ENCODE assay signal across 8 cellular contexts in the genomic region with DNA sequence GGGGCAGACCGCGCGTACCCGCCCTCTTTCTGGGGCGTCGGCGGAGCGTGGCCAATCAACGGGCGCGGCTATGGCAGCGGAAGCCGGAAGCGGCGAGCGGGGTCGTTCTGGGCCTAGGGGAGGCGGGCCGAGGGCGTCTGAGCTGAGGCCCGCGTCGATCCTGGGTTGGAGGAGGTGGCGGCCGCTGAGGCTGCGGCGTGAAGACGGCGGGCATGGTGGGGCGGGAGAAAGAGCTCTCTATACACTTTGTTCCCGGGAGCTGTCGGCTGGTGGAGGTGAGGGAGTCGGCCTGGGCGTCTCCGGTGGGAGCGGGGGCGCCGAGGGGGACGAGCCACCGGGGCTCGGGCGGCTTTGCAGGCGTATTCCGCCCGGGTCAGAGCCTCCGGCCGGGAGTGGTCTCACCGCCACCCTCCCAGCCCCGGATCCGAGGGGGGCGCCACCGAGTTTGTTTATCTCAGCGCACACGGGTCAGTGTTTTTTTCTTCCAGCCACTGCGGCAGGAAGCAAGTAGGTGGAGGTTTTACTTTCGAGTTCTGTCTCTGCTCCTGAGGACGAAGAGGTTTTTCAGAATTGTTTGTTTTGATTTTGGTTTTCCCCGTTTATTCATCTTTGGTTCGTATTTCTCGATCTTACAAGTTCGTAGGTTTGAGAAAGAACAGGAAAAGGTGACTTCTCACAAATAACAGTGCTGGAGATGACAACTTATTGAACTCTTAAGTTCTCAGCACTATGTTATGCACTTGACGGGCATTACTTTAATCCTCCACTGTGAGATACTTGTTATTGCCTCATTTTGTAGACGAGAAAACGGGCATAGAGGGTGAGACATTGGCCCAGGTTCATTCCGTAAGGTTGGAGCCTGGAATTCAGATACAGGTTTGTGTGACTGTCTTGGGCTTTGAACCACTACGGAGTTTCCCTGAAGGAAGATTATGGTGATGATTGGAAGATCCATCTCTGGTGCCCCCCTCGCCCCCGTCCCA. TPM values are rescaled to one million over a fixed set of nuclear protein-coding genes. Genes with fewer than 3 reads are reported as not detected.
DNase-seq lines count a peak whose midpoint lies in the region; ATAC-seq, FAIRE-seq and TF ChIP-seq lines count a peak whose summit lies in the region.

A gene (plus strand): TSS at position 145 of the 983 bp plus-strand sequence. CDS start 68 bp downstream, at position 213.

- H3K9me3 ChIP-seq in body of pancreas (no peaks in the 10 kb centered on the region), gastrocnemius medialis (no peaks in the 10 kb centered on the region)

- FAIRE-seq in A204.1 (lab: Jason Lieb, UNC) (peak; percentile 93), TTC549 (lab: Jason Lieb, UNC) (peak; percentile 73)

- TF ChIP-seq POLR2A in GM18526 (IDR thresholded peaks at IDR 0.05; ENCODE audit: extremely low read depth, insufficient read length) = peak; percentile 86
- TF ChIP-seq POLR2A in body of pancreas (IDR thresholded peaks at IDR 0.05) = peak; percentile 92 to 98 (median 97)
- peak; percentile 89 to 96 for TF ChIP-seq POLR2A in gastrocnemius medialis (IDR thresholded peaks at IDR 0.05)

- ATAC-seq in HG03066 (IDR thresholded peaks at IDR 0.05; ENCODE audit: low read depth, unreplicated experiment) (peak; percentile 82), body of pancreas (peak; percentile 97), gastrocnemius medialis (peak; percentile 81)

- 1% methylated on average over 29 to 67 of the region's 68 CpGs for WGBS in body of pancreas, 2 donors

- intact Hi-C loops in body of pancreas (cut with DNase I) = no loop called here
- intact Hi-C loops in gastrocnemius medialis (cut with DNase I; ENCODE audit: low total_unique reads) = loop anchor here (1.0 kb wide), 2 partner anchors 45 to 68 kb away; a partner anchor contains a TSS

- TF ChIP-seq CTCF in body of pancreas (IDR thresholded peaks at IDR 0.05) (peak; percentile 19 to 54 (median 41)), gastrocnemius medialis (IDR thresholded peaks at IDR 0.05 in 4 of 5, conservative IDR thresholded peaks at IDR 0.05 in 1 of 5) (peak in 3 of 5 experiments; percentile 51 to 67 (median 63))

- no peaks in the 10 kb centered on the region for H3K36me3 ChIP-seq in body of pancreas (replicated peaks in 1 of 2; ENCODE audit: insufficient read depth in 1 of 2, low read depth in 2 of 2)
- no peaks in the 10 kb centered on the region for H3K36me3 ChIP-seq in gastrocnemius medialis

- H3K4me1 ChIP-seq in body of pancreas = peaks cover 50% of the 10 kb centered on the region
- H3K4me1 ChIP-seq in gastrocnemius medialis = peaks cover 56 to 57% of the 10 kb centered on the region in 2 donors

- H3K4me3 ChIP-seq in body of pancreas = peak within 1 kb of the TSS; percentile 12 to 39
- H3K4me3 ChIP-seq in gastrocnemius medialis = peak within 1 kb of the TSS; percentile 72 to 88 (median 80)

- H3K27me3 ChIP-seq in body of pancreas (no peaks in the 10 kb centered on the region), gastrocnemius medialis (no peaks in the 10 kb centered on the region)

- DNase-seq in NCI-H2107 treated with DMSO at 0.1 percent for 48 hours (lab: John Stamatoyannopoulos, UW; ENCODE audit: unreplicated experiment) (peak; percentile 72), body of pancreas (peak; percentile 93 to 96 (median 95)), iPS DF 4.7 (ENCODE audit: extremely low read depth, low spot score) (peak; percentile 69), gastrocnemius medialis (peak; percentile 93 to 94)

- in situ Hi-C loops in gastrocnemius medialis (cut with MboI; ENCODE audit: low sequenced_read_pairs in 4 of 4) = loop anchor here in 1 of 4 donors (10.0 kb wide), 1 partner anchor 51 kb away; no protein-coding TSS in a partner anchor

- H3K27ac ChIP-seq in body of pancreas (peak within 1 kb of the TSS; percentile 86 to 99 (median 98)), gastrocnemius medialis (peak within 1 kb of the TSS; percentile 92 to 98 (median 96))

RNA-seq across cellular contexts. Expression of the gene that starts here (rescaled TPM):
- total RNA-seq in body of pancreas (10 to 100 TPM; 18.5 to 29.1 TPM), gastrocnemius medialis (10 to 100 TPM; 26.6 to 44.7 (median 32.1) TPM)

Comparison
In these comparisons a context has a peak if more than half of its experiments do, and no peak if none do; other contexts are left out.
1. Peak in every context shown above with its lines: DNase-seq, ATAC-seq, H3K4me3 ChIP-seq and H3K27ac ChIP-seq.